ENCODE assay signal across 8 cellular contexts in the genomic region with DNA sequence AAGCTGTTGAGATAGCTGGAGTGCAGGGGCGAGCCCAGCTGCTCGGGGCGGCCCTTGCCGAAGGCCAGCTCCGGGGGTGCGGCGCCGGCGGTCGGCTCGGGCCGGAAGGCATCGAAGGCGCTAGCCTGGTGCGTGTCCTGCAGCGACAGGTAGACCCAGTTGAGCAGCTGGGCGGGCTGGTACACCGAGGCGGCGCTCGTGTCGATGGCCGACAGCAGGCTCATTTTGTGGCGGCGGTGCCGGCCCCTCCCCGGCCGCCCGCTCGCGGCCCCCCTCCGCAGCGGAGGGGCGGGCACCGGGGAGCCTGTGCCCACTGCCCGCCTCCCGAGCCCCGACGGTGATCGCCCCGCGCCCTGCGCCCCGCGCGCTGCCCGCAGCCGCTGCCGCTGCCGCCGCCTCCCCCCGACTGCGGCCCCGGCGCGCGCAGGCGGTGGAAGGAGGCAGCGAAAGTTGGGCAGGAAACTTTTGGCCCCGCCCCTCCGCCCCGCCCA.
DNase-seq lines count a peak whose midpoint lies in the region; ATAC-seq lines count a peak whose summit lies in the region.

ZCCHC24 (minus strand) TSS at position 408 of the 491 bp plus-strand sequence; CDS start at position 224, 184 bp downstream.

- H3K36me3 ChIP-seq in NT2/D1 (ENCODE audit: insufficient read depth, insufficient read length, low read length): no peaks in the 10 kb centered on the region

- peak within 1 kb of the TSS; percentile 92 for H3K27ac ChIP-seq in caudate nucleus (ENCODE audit: low read depth, low read length)

- H3K4me1 Mint-ChIP-seq in stimulated activated naive B cell treated with anti-CD40 and anti-IgM and Interleukin-4, amounts not matched to agents 10 μg/mL and 1 μg/mL and 100 μg/mL, for 72 hours: peaks cover 21 to 27% of the 10 kb centered on the region in 2 donors

- no peaks in the 10 kb centered on the region for H3K36me3 Mint-ChIP-seq in stimulated activated naive B cell treated with anti-CD40 and anti-IgM and Interleukin-4, amounts not matched to agents 10 μg/mL and 1 μg/mL and 100 μg/mL, for 72 hours

- ATAC-seq in GM18508 (IDR thresholded peaks at IDR 0.05; ENCODE audit: insufficient read depth, unreplicated experiment) (peak; percentile 16), HG02763 (IDR thresholded peaks at IDR 0.05; ENCODE audit: unreplicated experiment) (peak; percentile 30)
- ATAC-seq in stimulated activated naive B cell treated with anti-CD40 and anti-IgM and Interleukin-4, amounts not matched to agents 10 μg/mL and 1 μg/mL and 100 μg/mL, for 72 hours (replicated peaks): peak; percentile 38 to 48

- H3K9ac ChIP-seq in NT2/D1 (ENCODE audit: insufficient read length, low read depth): peak within 1 kb of the TSS; percentile 76

- peaks cover 31% of the 10 kb centered on the region for H3K27me3 ChIP-seq in NT2/D1 (ENCODE audit: insufficient read depth, insufficient read length)

- peak within 1 kb of the TSS; percentile 86 for H3K4me3 Mint-ChIP-seq in stimulated activated naive B cell treated with anti-CD40 and anti-IgM and Interleukin-4, amounts not matched to agents 10 μg/mL and 1 μg/mL and 100 μg/mL, for 72 hours

- no peaks in the 10 kb centered on the region for H3K9me3 ChIP-seq in NT2/D1 (ENCODE audit: insufficient read depth, low read length)

- H3K4me3 ChIP-seq in NT2/D1 (ENCODE audit: insufficient read length, low read depth): peak within 1 kb of the TSS; percentile 54

- H3K27me3 Mint-ChIP-seq in stimulated activated naive B cell treated with anti-CD40 and anti-IgM and Interleukin-4, amounts not matched to agents 10 μg/mL and 1 μg/mL and 100 μg/mL, for 72 hours: peaks cover under 1 to 21% of the 10 kb centered on the region in 2 donors

- peak within 1 kb of the TSS; percentile 9 for H3K27ac Mint-ChIP-seq in stimulated activated naive B cell treated with anti-CD40 and anti-IgM and Interleukin-4, amounts not matched to agents 10 μg/mL and 1 μg/mL and 100 μg/mL, for 72 hours

- DNase-seq in 8988T: peak; percentile 76
- no peak for DNase-seq in NT2/D1 (ENCODE audit: low read depth, low spot score)
- peak in 2 of 61 donors; percentile 70 to 71 for DNase-seq in caudate nucleus (lab: John Stamatoyannopoulos, UW)
- peak; percentile 69 for DNase-seq in left kidney (ENCODE audit: low read depth, low spot score)
- DNase-seq in stimulated activated naive B cell treated with anti-CD40 and anti-IgM and Interleukin-4, amounts not matched to agents 10 μg/mL and 1 μg/mL and 100 μg/mL, for 72 hours: no peak
- no peak for DNase-seq in Kasumi-1 (lab: John Stamatoyannopoulos, UW)

- H3K9me3 Mint-ChIP-seq in stimulated activated naive B cell treated with anti-CD40 and anti-IgM and Interleukin-4, amounts not matched to agents 10 μg/mL and 1 μg/mL and 100 μg/mL, for 72 hours: no peaks in the 10 kb centered on the region

- H3K4me1 ChIP-seq in NT2/D1 (ENCODE audit: insufficient read depth, insufficient read length): peaks cover 8% of the 10 kb centered on the region

Comparison
In these comparisons a context has a peak if more than half of its experiments do, and no peak if none do; other contexts are left out.
1. DNase-seq: peak in 8988T (single experiment) and left kidney (single experiment); none in NT2/D1 (single experiment), stimulated activated naive B cell treated with anti-CD40 and anti-IgM and Interleukin-4, amounts not matched to agents 10 μg/mL and 1 μg/mL and 100 μg/mL, for 72 hours (single experiment) and Kasumi-1 (0 of 2).
2. Peak in every context shown above with its lines, with median percentiles within 50 percentile points of each other: ATAC-seq.